28 cellular contexts compared by ENCODE assay signal in genomic region chrX:55801811-55802210, GRCh38.
DNase-seq lines count a peak whose midpoint lies in the region; ATAC-seq, FAIRE-seq and TF ChIP-seq lines count a peak whose summit lies in the region.
"Had no signal": no experiment of that assay in that cellular context is flagged by ENCODE, and none has a peak within 500 bp of the region (broad histone marks: within the 10 kb centered on the region; RNA-seq: fewer than 3 reads in every experiment).

No MANE protein-coding gene starts in this region.

- H3K14ac ChIP-seq in H1 (ENCODE audit: insufficient read length): no peak overlapping the region

- H4K8ac ChIP-seq in H1 (ENCODE audit: extremely low read depth, insufficient read depth, low read length): no peak overlapping the region

- H3K27ac Mint-ChIP-seq in GM23338: no peak overlapping the region
- no peak overlapping the region for H3K27ac Mint-ChIP-seq in activated T-helper 2 cell treated with anti-CD3 and anti-CD28 coated beads, Interferon-gamma antibody, Interleukin-2, Interleukin-4, amounts not matched to agents 10 μg/mL and 5 μg/mL and 100 μg/mL, durations not matched to agents 14 hours and 24 hours and 36 hours
- H3K27ac Mint-ChIP-seq: activated CD4-positive, alpha-beta memory T cell treated with anti-CD3 and anti-CD28 coated beads for 36 hours; activated T-helper 1 cell treated with anti-CD3 and anti-CD28 coated beads, Interleukin-12 subunit alpha, Interleukin-12 subunit beta, Interleukin-2, Interleukin-4 antibody, amounts not matched to agents 30 ng/mL and 10 ng/mL and 1 ng/mL, durations not matched to agents 14 hours and 24 hours and 36 hours; stimulated activated naive B cell treated with anti-CD40 and anti-IgM and Interleukin-4, amounts not matched to agents 10 μg/mL and 1 μg/mL and 100 μg/mL, for 72 hours had no signal

- no peaks in the 10 kb centered on the region for H4K20me1 ChIP-seq in GM23338 (replicated peaks; ENCODE audit: insufficient read depth)
- no peaks in the 10 kb centered on the region for H4K20me1 ChIP-seq in MM.1S (ENCODE audit: insufficient read depth, low read length)
- no peaks in the 10 kb centered on the region for H4K20me1 ChIP-seq in H1 (replicated peaks in 1 of 2; ENCODE audit: control insufficient read depth in 1 of 2, insufficient read depth in 2 of 2, low read length in 2 of 2)
- H4K20me1 ChIP-seq in neural cell (ENCODE audit: insufficient read depth): no peaks in the 10 kb centered on the region

- no peak for ATAC-seq in GM23338
- ATAC-seq in left lobe of liver: no peak
- ATAC-seq: activated CD4-positive, CD25-positive, alpha-beta regulatory T cell treated with anti-CD3 and anti-CD28 coated beads, Interleukin-2, amount 50 U/mL, for 24 hours; heart left ventricle; psoas muscle; stimulated activated naive B cell treated with anti-CD40 and anti-IgM and Interleukin-4, amounts not matched to agents 10 μg/mL and 1 μg/mL and 100 μg/mL, for 72 hours had no signal

- H3K4me2 ChIP-seq in GM23338: no peak overlapping the region
- no peak overlapping the region for H3K4me2 ChIP-seq in MM.1S (ENCODE audit: low read depth, low read length)
- no peak overlapping the region for H3K4me2 ChIP-seq in H1 (ENCODE audit: insufficient read depth in 1 of 2, low read depth in 2 of 2, low read length in 2 of 2)
- H3K4me2 ChIP-seq in neural cell (ENCODE audit: low read length): no peak overlapping the region

- CTCF ChIA-PET in H1 (lab: Charles Lee; ENCODE audit: partially characterized antibody): interaction anchor here (0.9 to 1.8 kb wide), 4 partner anchors 14 to 446 kb away, joined by 3 to 7 read pairs (median 3); no protein-coding TSS in a partner anchor

- intact Hi-C loops in activated T-helper 2 cell treated with anti-CD3 and anti-CD28 coated beads, Interferon-gamma antibody, Interleukin-2, Interleukin-4, amounts not matched to agents 10 μg/mL and 5 μg/mL and 100 μg/mL, durations not matched to agents 14 hours and 24 hours and 36 hours (cut with micrococcal nuclease): no loop called here

- no peak overlapping the region for H2AFZ ChIP-seq in GM23338
- no peak overlapping the region for H2AFZ ChIP-seq in MM.1S (ENCODE audit: low read length)
- no peak overlapping the region for H2AFZ ChIP-seq in H1 (ENCODE audit: low read length)
- H2AFZ ChIP-seq in neural cell (ENCODE audit: low read depth, low read length): no peak overlapping the region

- H3K18ac ChIP-seq in H1 (ENCODE audit: extremely low read depth, low read length): no peak overlapping the region

- H2BK12ac ChIP-seq in H1 (ENCODE audit: low read depth, low read length): no peak overlapping the region

- H2BK5ac ChIP-seq in H1 (ENCODE audit: low read depth, low read length): no peak overlapping the region

- no peaks in the 10 kb centered on the region for H3K79me2 ChIP-seq in GM23338 (replicated peaks; ENCODE audit: insufficient read depth)
- H3K79me2 ChIP-seq in MM.1S (ENCODE audit: low read length): no peaks in the 10 kb centered on the region
- H3K79me2 ChIP-seq in H1 (ENCODE audit: control insufficient read depth in 1 of 2, insufficient read depth in 2 of 2, low read length in 2 of 2): no peaks in the 10 kb centered on the region
- no peaks in the 10 kb centered on the region for H3K79me2 ChIP-seq in neural cell (replicated peaks; ENCODE audit: insufficient read depth, low read length)

- H4K91ac ChIP-seq in H1 (replicated peaks; ENCODE audit: insufficient read length, low read length): no peak overlapping the region

- H3K9ac ChIP-seq in MM.1S (ENCODE audit: low read length): no peak overlapping the region
- no peak overlapping the region for H3K9ac ChIP-seq in H1 (replicated peaks in 1 of 4; ENCODE audit: extremely low read depth in 1 of 4, low read depth in 3 of 4, low read length in 3 of 4)
- H3K9ac ChIP-seq in neural cell (ENCODE audit: low read length): no peak overlapping the region

- H2AK5ac ChIP-seq in H1 (ENCODE audit: low read depth, low read length): no peak overlapping the region

- 71% methylated on average over 1 of the region's 1 CpG; no CpG with 5 or more reads in 1 of the 2 experiments for WGBS in H1 (ENCODE audit: extremely low coverage in 1 of 2, insufficient coverage in 1 of 2, insufficient read length in 1 of 2, insufficient replicate concordance in 2 of 2, low coverage in 1 of 2, low lambda C conversion rate in 2 of 2, missing lambda C conversion rate in 1 of 2), 2 experiments

- no peak overlapping the region for H2BK20ac ChIP-seq in H1 (ENCODE audit: low read length)

- no peak overlapping the region for H2BK120ac ChIP-seq in H1 (replicated peaks; ENCODE audit: low read depth, low read length)

- H3K9me3 ChIP-seq in MM.1S (replicated peaks; ENCODE audit: insufficient read depth, low read length) (no peaks in the 10 kb centered on the region), H1 (ENCODE audit: insufficient read depth in 2 of 2, low read depth in 1 of 2, low read length in 1 of 2) (no peaks in the 10 kb centered on the region), neural cell (ENCODE audit: low read length) (no peaks in the 10 kb centered on the region)
- H3K9me3 ChIP-seq: heart left ventricle, psoas muscle, suprapubic skin had no signal

- POLR2A ChIA-PET in H1 (lab: Charles Lee; ENCODE audit: partially characterized antibody): no interaction called here

- H3K36me3 ChIP-seq in GM23338 (ENCODE audit: insufficient read depth): no peaks in the 10 kb centered on the region
- no peaks in the 10 kb centered on the region for H3K36me3 ChIP-seq in MM.1S (replicated peaks; ENCODE audit: insufficient read depth, low read length)
- no peaks in the 10 kb centered on the region for H3K36me3 ChIP-seq in H1 (ENCODE audit: control insufficient read depth in 2 of 4, insufficient read depth in 4 of 4, low read length in 3 of 4)
- H3K36me3 ChIP-seq in neural cell (ENCODE audit: insufficient read depth, low read length): no peaks in the 10 kb centered on the region
- H3K36me3 ChIP-seq: heart left ventricle, suprapubic skin had no signal

- H3K23me2 ChIP-seq in H1 (ENCODE audit: low read depth, low read length): no peaks in the 10 kb centered on the region

- no peak overlapping the region for H2BK15ac ChIP-seq in H1 (ENCODE audit: low read length)

- H3K4me3 ChIP-seq in GM23338 (no peak overlapping the region), MM.1S (ENCODE audit: low read length) (no peak overlapping the region), H1 (ENCODE audit: extremely low read depth in 1 of 4, insufficient read depth in 2 of 4, low read depth in 3 of 4, low read length in 4 of 4) (no peak overlapping the region), neural cell (ENCODE audit: low read length) (no peak overlapping the region)
- H3K4me3 ChIP-seq: heart left ventricle, psoas muscle, SK-N-MC, suprapubic skin had no signal

- H3K9me2 ChIP-seq in GM23338 (ENCODE audit: insufficient read depth) (no peaks in the 10 kb centered on the region), MM.1S (replicated peaks; ENCODE audit: insufficient read depth, low read length) (no peaks in the 10 kb centered on the region), neural cell (ENCODE audit: insufficient read depth, low read length) (no peaks in the 10 kb centered on the region)

- no peaks in the 10 kb centered on the region for H3K36me3 Mint-ChIP-seq in GM23338 (ENCODE audit: low read depth)
- no peaks in the 10 kb centered on the region for H3K36me3 Mint-ChIP-seq in activated T-helper 2 cell treated with anti-CD3 and anti-CD28 coated beads, Interferon-gamma antibody, Interleukin-2, Interleukin-4, amounts not matched to agents 10 μg/mL and 5 μg/mL and 100 μg/mL, durations not matched to agents 14 hours and 24 hours and 36 hours (ENCODE audit: low read depth)
- H3K36me3 Mint-ChIP-seq: activated CD4-positive, alpha-beta memory T cell treated with anti-CD3 and anti-CD28 coated beads for 36 hours had no signal

- no peaks in the 10 kb centered on the region for H3K9me3 Mint-ChIP-seq in GM23338
- H3K9me3 Mint-ChIP-seq in activated T-helper 2 cell treated with anti-CD3 and anti-CD28 coated beads, Interferon-gamma antibody, Interleukin-2, Interleukin-4, amounts not matched to agents 10 μg/mL and 5 μg/mL and 100 μg/mL, durations not matched to agents 14 hours and 24 hours and 36 hours: no peaks in the 10 kb centered on the region
- H3K9me3 Mint-ChIP-seq: activated CD4-positive, alpha-beta memory T cell treated with anti-CD3 and anti-CD28 coated beads for 36 hours; activated T-helper 1 cell treated with anti-CD3 and anti-CD28 coated beads, Interleukin-12 subunit alpha, Interleukin-12 subunit beta, Interleukin-2, Interleukin-4 antibody, amounts not matched to agents 30 ng/mL and 10 ng/mL and 1 ng/mL, durations not matched to agents 14 hours and 24 hours and 36 hours; stimulated activated naive B cell treated with anti-CD40 and anti-IgM and Interleukin-4, amounts not matched to agents 10 μg/mL and 1 μg/mL and 100 μg/mL, for 72 hours had no signal

- no peak for FAIRE-seq in H1 (lab: Jason Lieb, UNC)
- FAIRE-seq: TTC549 had no signal

- DNase-seq in GM23338 (ENCODE audit: low spot score) (peak; percentile 3), MM.1S (peak; percentile 25), H1 (ENCODE audit: low read depth in 1 of 2, low spot score in 2 of 2) (no peak), left lobe of liver (ENCODE audit: low spot score) (no peak), NCI-H187 treated with DMSO at 0.1 percent for 48 hours (lab: John Stamatoyannopoulos, UW) (no peak), middle frontal gyrus (ENCODE audit: extremely low spot score, low spot score) (no peak)
- no peak for DNase-seq in activated T-helper 2 cell treated with anti-CD3 and anti-CD28 coated beads, Interferon-gamma antibody, Interleukin-2, Interleukin-4, amounts not matched to agents 10 μg/mL and 5 μg/mL and 100 μg/mL, durations not matched to agents 14 hours and 24 hours and 36 hours (ENCODE audit: low spot score)
- DNase-seq: activated CD4-positive, alpha-beta memory T cell treated with anti-CD3 and anti-CD28 coated beads for 36 hours; activated CD8-positive, alpha-beta memory T cell treated with anti-CD3 and anti-CD28 coated beads, Interleukin-2, amount 50 U/mL, for 4 hours; activated naive CD4-positive, alpha-beta T cell treated with anti-CD3 and anti-CD28 coated beads, Interleukin-2, amount 50 U/mL, for 16 hours; amniotic stem cell; C1 segment of cervical spinal cord; Calu3; H7; heart left ventricle; KBM-7; NCI-H1417 treated with DMSO at 0.1 percent for 48 hours; NCI-H526; psoas muscle; stimulated activated CD4-positive, alpha-beta T cell treated with anti-CD3 and anti-CD28 coated beads, Interleukin-15, amount 100 ng/mL, for 24 hours; stimulated activated naive B cell treated with anti-CD40 and anti-IgM and Interleukin-4, amounts not matched to agents 10 μg/mL and 1 μg/mL and 100 μg/mL, for 72 hours had no signal

- TF ChIP-seq EP300 in H1 (IDR thresholded peaks at IDR 0.05; ENCODE audit: borderline replicate concordance in 1 of 2, low read depth in 2 of 2, low read length in 2 of 2): no peak
- TF ChIP-seq EP300 in neural cell (conservative IDR thresholded peaks at IDR 0.05; ENCODE audit: poor library complexity, severe bottlenecking): no peak

- no peaks in the 10 kb centered on the region for H3F3A ChIP-seq in GM23338 (replicated peaks; ENCODE audit: low read depth)
- H3F3A ChIP-seq in MM.1S (ENCODE audit: insufficient read depth, low read length): no peaks in the 10 kb centered on the region
- H3F3A ChIP-seq in neural cell (ENCODE audit: insufficient read depth, low read length, poor library complexity, severe bottlenecking): no peaks in the 10 kb centered on the region

- H3K56ac ChIP-seq in H1 (replicated peaks; ENCODE audit: insufficient read length, low read depth, low read length): no peak overlapping the region

- H3K27me3 ChIP-seq in GM23338 (ENCODE audit: insufficient read depth) (no peaks in the 10 kb centered on the region), MM.1S (replicated peaks; ENCODE audit: insufficient read depth, low read length) (no peaks in the 10 kb centered on the region), H1 (replicated peaks in 1 of 4; ENCODE audit: control insufficient read depth in 3 of 4, extremely low read depth in 1 of 4, insufficient read depth in 3 of 4, low read length in 3 of 4) (no peaks in the 10 kb centered on the region), neural cell (ENCODE audit: insufficient read depth, low read depth, low read length) (no peaks in the 10 kb centered on the region)
- H3K27me3 ChIP-seq: suprapubic skin had no signal

- no peak for TF ChIP-seq POLR2A in H1 (IDR thresholded peaks at IDR 0.05; ENCODE audit: control extremely low read depth in 1 of 2, low read depth in 2 of 2, low read length in 2 of 2)

- H3K4me1 ChIP-seq in GM23338 (ENCODE audit: insufficient read depth): no peaks in the 10 kb centered on the region
- H3K4me1 ChIP-seq in MM.1S (ENCODE audit: low read length): no peaks in the 10 kb centered on the region
- no peaks in the 10 kb centered on the region for H3K4me1 ChIP-seq in H1 (replicated peaks in 1 of 4; ENCODE audit: control insufficient read depth in 3 of 4, insufficient read depth in 4 of 4, low read length in 3 of 4)
- H3K4me1 ChIP-seq: heart left ventricle, psoas muscle, suprapubic skin had no signal

- TF ChIP-seq RAD21 in H1 (IDR thresholded peaks at IDR 0.05 in 1 of 2, conservative IDR thresholded peaks at IDR 0.05 in 1 of 2; ENCODE audit: low read depth in 2 of 2, low read length in 2 of 2) (peak; percentile 49 to 56), neural cell (conservative IDR thresholded peaks at IDR 0.05) (no peak)

- no peaks in the 10 kb centered on the region for H3K79me1 ChIP-seq in H1 (ENCODE audit: low read depth, low read length)

- no peaks in the 10 kb centered on the region for H3K4me1 Mint-ChIP-seq in GM23338
- H3K4me1 Mint-ChIP-seq in activated T-helper 2 cell treated with anti-CD3 and anti-CD28 coated beads, Interferon-gamma antibody, Interleukin-2, Interleukin-4, amounts not matched to agents 10 μg/mL and 5 μg/mL and 100 μg/mL, durations not matched to agents 14 hours and 24 hours and 36 hours (ENCODE audit: low read depth): no peaks in the 10 kb centered on the region
- H3K4me1 Mint-ChIP-seq: stimulated activated naive B cell treated with anti-CD40 and anti-IgM and Interleukin-4, amounts not matched to agents 10 μg/mL and 1 μg/mL and 100 μg/mL, for 72 hours had no signal

- H3K23ac ChIP-seq in H1 (ENCODE audit: insufficient read length): no peak overlapping the region

- H3K27me3 Mint-ChIP-seq in GM23338 (ENCODE audit: insufficient read depth, low read depth, poor library complexity): no peaks in the 10 kb centered on the region
- H3K27me3 Mint-ChIP-seq in activated T-helper 2 cell treated with anti-CD3 and anti-CD28 coated beads, Interferon-gamma antibody, Interleukin-2, Interleukin-4, amounts not matched to agents 10 μg/mL and 5 μg/mL and 100 μg/mL, durations not matched to agents 14 hours and 24 hours and 36 hours (ENCODE audit: low read depth): no peaks in the 10 kb centered on the region
- H3K27me3 Mint-ChIP-seq: activated CD4-positive, alpha-beta memory T cell treated with anti-CD3 and anti-CD28 coated beads for 36 hours had no signal

- TF ChIP-seq CTCF in GM23338 (conservative IDR thresholded peaks at IDR 0.05; ENCODE audit: low read depth in 2 of 2) (peak; percentile 30 to 42; a peak in 3 of 4 replicates), MM.1S (IDR thresholded peaks at IDR 0.05; ENCODE audit: low read length) (peak; percentile 28), H1 (IDR thresholded peaks at IDR 0.05; ENCODE audit: control extremely low read depth in 1 of 3, insufficient read depth in 1 of 3, low read depth in 1 of 3, low read length in 3 of 3) (peak in 1 of 3 experiments; percentile 9; a peak in 1 of 4 replicates), neural cell (IDR thresholded peaks at IDR 0.05; ENCODE audit: poor library complexity, severe bottlenecking) (peak; percentile 9)

- no peak overlapping the region for H3K4ac ChIP-seq in H1 (replicated peaks; ENCODE audit: insufficient read length, low read depth, low read length)

- no peak overlapping the region for H3K27ac ChIP-seq in GM23338 (ENCODE audit: low read depth)
- no peak overlapping the region for H3K27ac ChIP-seq in MM.1S (ENCODE audit: low read length)
- no peak overlapping the region for H3K27ac ChIP-seq in H1 (ENCODE audit: low read depth, low read length)
- no peak overlapping the region for H3K27ac ChIP-seq in neural cell (ENCODE audit: low read length)
- H3K27ac ChIP-seq: epithelial cell of prostate, heart left ventricle, psoas muscle, SK-N-MC, suprapubic skin had no signal

- H4K5ac ChIP-seq in H1 (ENCODE audit: insufficient read length, low read depth, low read length): no peak overlapping the region

- no peak overlapping the region for H3K4me3 Mint-ChIP-seq in GM23338
- H3K4me3 Mint-ChIP-seq in activated T-helper 2 cell treated with anti-CD3 and anti-CD28 coated beads, Interferon-gamma antibody, Interleukin-2, Interleukin-4, amounts not matched to agents 10 μg/mL and 5 μg/mL and 100 μg/mL, durations not matched to agents 14 hours and 24 hours and 36 hours (ENCODE audit: low read depth): no peak overlapping the region
- H3K4me3 Mint-ChIP-seq: activated CD4-positive, alpha-beta memory T cell treated with anti-CD3 and anti-CD28 coated beads for 36 hours; activated T-helper 1 cell treated with anti-CD3 and anti-CD28 coated beads, Interleukin-12 subunit alpha, Interleukin-12 subunit beta, Interleukin-2, Interleukin-4 antibody, amounts not matched to agents 30 ng/mL and 10 ng/mL and 1 ng/mL, durations not matched to agents 14 hours and 24 hours and 36 hours; stimulated activated naive B cell treated with anti-CD40 and anti-IgM and Interleukin-4, amounts not matched to agents 10 μg/mL and 1 μg/mL and 100 μg/mL, for 72 hours had no signal

Comparison
In these comparisons a context has a peak if more than half of its experiments do, and no peak if none do; other contexts are left out.
1. DNase-seq: peak in GM23338 (single experiment) and MM.1S (single experiment); none in H1 (0 of 2), activated T-helper 2 cell treated with anti-CD3 and anti-CD28 coated beads, Interferon-gamma antibody, Interleukin-2, Interleukin-4, amounts not matched to agents 10 μg/mL and 5 μg/mL and 100 μg/mL, durations not matched to agents 14 hours and 24 hours and 36 hours (single experiment), left lobe of liver (single experiment), NCI-H187 treated with DMSO at 0.1 percent for 48 hours (single experiment) and middle frontal gyrus (single experiment).